27 cellular contexts compared by ENCODE assay signal in genomic region chr1:51537568-51537967, GRCh38.
"Had no signal": no experiment of that assay in that cellular context is flagged by ENCODE, and none has a peak within 500 bp of the region (broad histone marks: within the 10 kb centered on the region; RNA-seq: fewer than 3 reads in every experiment).

No MANE protein-coding gene starts in this region.

- H3K9me3 ChIP-seq: stomach, suprapubic skin, testis, thoracic aorta, thyroid gland, tibial artery, transverse colon, upper lobe of left lung, upper lobe of right lung, uterus, vagina had no signal

- H3K4me1 ChIP-seq: thyroid gland, upper lobe of left lung, uterus, vagina had no signal

- DNase-seq: stimulated activated CD4-positive, alpha-beta T cell treated with anti-CD3 and anti-CD28 coated beads, Interleukin-2, amount 100 ng/mL, for 48 hours; stimulated activated CD4-positive, alpha-beta T cell treated with anti-CD3 and anti-CD28 coated beads, Interleukin-4, amount 100 ng/mL, for 1 hour; stimulated activated CD4-positive, alpha-beta T cell treated with anti-CD3 and anti-CD28 coated beads, Interleukin-4, amount 100 ng/mL, for 24 hours; stimulated activated CD4-positive, alpha-beta T cell treated with anti-CD3 and anti-CD28 coated beads, Interleukin-4, amount 100 ng/mL, for 4 hours; stimulated activated CD8-positive, alpha-beta memory T cell treated with anti-CD3 and anti-CD28 coated beads, Interleukin-4, amount 100 ng/mL, for 48 hours; stimulated activated naive B cell treated with anti-CD40 and anti-IgM and Interleukin-4, amounts not matched to agents 10 μg/mL and 1 μg/mL and 100 μg/mL, for 72 hours; stimulated activated naive CD4-positive, alpha-beta T cell; stimulated activated naive CD4-positive, alpha-beta T cell treated with Interleukin-2 at 50 U/mL for 16 hours; stimulated activated naive CD8-positive, alpha-beta T cell treated with anti-CD3 and anti-CD28 coated beads, Interleukin-15, amount 100 ng/mL, for 72 hours; stimulated activated naive CD8-positive, alpha-beta T cell treated with anti-CD3 and anti-CD28 coated beads, Interleukin-15, Interleukin-2, amounts not matched to agents 100 U/mL and 50 U/mL, for 24 hours; stomach; substantia nigra; testis; thyroid gland; tibial artery; transverse colon; trophoblast cell; upper lobe of left lung; upper lobe of right lung; uterus had no signal

- H3K4me3 ChIP-seq: stomach, suprapubic skin, testis, thoracic aorta, thyroid gland, tibial artery, tibial nerve, transverse colon, upper lobe of left lung, upper lobe of right lung, uterus, vagina had no signal

- FAIRE-seq: urothelium cell line had no signal

- H3K27me3 ChIP-seq: stomach, suprapubic skin, testis, thyroid gland, tibial artery, tibial nerve, transverse colon, upper lobe of left lung, upper lobe of right lung, uterus, vagina had no signal

- H3K27ac ChIP-seq: stomach, suprapubic skin, testis, thoracic aorta, thyroid gland, tibial artery, tibial nerve, transverse colon, upper lobe of left lung, upper lobe of right lung, uterus, vagina had no signal

- H3K36me3 ChIP-seq: stomach, suprapubic skin, thoracic aorta, thyroid gland, tibial artery, tibial nerve, transverse colon, upper lobe of left lung, upper lobe of right lung, uterus, vagina had no signal

- ATAC-seq: stimulated activated effector memory CD8-positive, alpha-beta T cell treated with anti-CD3 and anti-CD28 coated beads, Interleukin-12 subunit alpha, Interleukin-12 subunit beta, amount 100 ng/mL, for 72 hours; stimulated activated memory B cell treated with anti-CD40 and anti-IgM and Interleukin-4, amounts not matched to agents 10 μg/mL and 1 μg/mL and 100 μg/mL, for 72 hours; stimulated activated naive B cell treated with anti-CD40 and anti-IgM and Interleukin-4, amounts not matched to agents 10 μg/mL and 1 μg/mL and 100 μg/mL, for 72 hours; stimulated activated naive CD8-positive, alpha-beta T cell treated with anti-CD3 and anti-CD28 coated beads, Interleukin-15, amount 100 ng/mL, for 72 hours; stimulated activated naive CD8-positive, alpha-beta T cell treated with anti-CD3 and anti-CD28 coated beads, Interleukin-15, Interleukin-2, amounts not matched to agents 100 U/mL and 50 U/mL, for 24 hours; upper lobe of right lung had no signal
